ENCODE assay signal across 1 cellular context in genomic region chr10:117071293-117072050, GRCh38.
TF ChIP-seq lines count a peak whose summit lies in the region.

No MANE protein-coding gene starts in this region.

TF ChIP-seq in SK-N-SH treated with all-trans-retinoic acid at 6 μM for 48 hours, 23 proteins besides CTCF, POLR2A, EP300 and RAD21 (continued from another document):
- TF ChIP-seq CSRNP3 (CRISPR knock-in tag; IDR thresholded peaks at IDR 0.05): no peak
- TF ChIP-seq ZNF70 (CRISPR knock-in tag; IDR thresholded peaks at IDR 0.05): no peak
- TF ChIP-seq CREB5 (CRISPR knock-in tag; IDR thresholded peaks at IDR 0.05; ENCODE audit: low read depth): no peak
- no peak for TF ChIP-seq ZFP3 (CRISPR knock-in tag; IDR thresholded peaks at IDR 0.05)
- TF ChIP-seq TCF4 (CRISPR knock-in tag; IDR thresholded peaks at IDR 0.05; ENCODE audit: borderline replicate concordance): no peak
- no peak for TF ChIP-seq ARNTL (CRISPR knock-in tag; IDR thresholded peaks at IDR 0.05; ENCODE audit: borderline replicate concordance, low read depth)
